7 cellular contexts compared by ENCODE assay signal in genomic region chr1:88701797-88702196, GRCh38. TPM values are rescaled to one million over a fixed set of nuclear protein-coding genes. Genes with fewer than 3 reads are reported as not detected.
DNase-seq lines count a peak whose midpoint lies in the region; ATAC-seq and TF ChIP-seq lines count a peak whose summit lies in the region.
"Not testable (repeated sequence)": the region's sequence is repeated elsewhere in the genome, so short reads cannot be mapped to it uniquely, and the experiment has no call there.

No MANE protein-coding gene starts in this region.

- intact Hi-C loops in activated B cell treated with CpG ODN at 0.5 μM for 24 hours (cut with micrococcal nuclease) = loop anchor here (1.0 to 5.0 kb wide), 3 partner anchors 8 to 44 kb away; partner anchors contain the start of gene PKN2
- intact Hi-C loops in right cardiac atrium (cut with DNase I) = not testable (repeated sequence)
- intact Hi-C loops in naive thymus-derived CD4-positive, alpha-beta T cell (cut with micrococcal nuclease) = loop anchor here in 1 of 2 donors (2.0 kb wide), 1 partner anchor 17 kb away; the partner anchor contains the start of gene PKN2

- not testable (repeated sequence) for H3K36me3 Mint-ChIP-seq in activated B cell treated with CpG ODN at 0.5 μM for 24 hours (ENCODE audit: low read depth)
- peaks cover 0 to 40% (median 19%) of the 10 kb centered on the region in 5 donors for H3K36me3 Mint-ChIP-seq in naive thymus-derived CD4-positive, alpha-beta T cell

- H3K9me3 Mint-ChIP-seq in activated B cell treated with CpG ODN at 0.5 μM for 24 hours; naive thymus-derived CD4-positive, alpha-beta T cell: not testable (repeated sequence)

- not testable (repeated sequence) for ATAC-seq in activated B cell treated with CpG ODN at 0.5 μM for 24 hours (ENCODE audit: low read depth); thoracic aorta (ENCODE audit: insufficient number of reproducible peaks, low FRiP score, low read depth)
- ATAC-seq in esophagus mucosa (peak; percentile 29), right cardiac atrium (peak in 1 of 2 donors; percentile 28)
- peak; percentile 52 for ATAC-seq in naive thymus-derived CD4-positive, alpha-beta T cell

- H3K27ac Mint-ChIP-seq in activated B cell treated with CpG ODN at 0.5 μM for 24 hours = peak overlapping the region; percentile 59
- H3K27ac Mint-ChIP-seq in naive thymus-derived CD4-positive, alpha-beta T cell = peak overlapping the region in 1 of 9 donors; percentile 19

- CTCF ChIA-PET in activated B cell treated with CpG ODN at 0.5 μM for 24 hours (lab: Charles Lee) = not testable (repeated sequence)
- CTCF ChIA-PET in naive thymus-derived CD4-positive, alpha-beta T cell (lab: Charles Lee) = interaction anchor here (0.6 kb wide), 1 partner anchor 1448 kb away, joined by 5 read pairs; no protein-coding TSS in a partner anchor

- POLR2A ChIA-PET in activated B cell treated with CpG ODN at 0.5 μM for 24 hours (lab: Charles Lee) = interaction anchor here (1.4 kb wide), 1 partner anchor 18 kb away, joined by 16 read pairs; the partner anchor contains the start of gene PKN2
- POLR2A ChIA-PET in naive thymus-derived CD4-positive, alpha-beta T cell (lab: Charles Lee) = interaction anchor here (0.6 kb wide), 1 partner anchor 51 kb away, joined by 3 read pairs; no protein-coding TSS in a partner anchor

- not testable (repeated sequence) for H3K4me1 ChIP-seq in right cardiac atrium (ENCODE audit: control insufficient read depth, insufficient read depth, low read length); naive thymus-derived CD4-positive, alpha-beta T cell (ENCODE audit: control insufficient read depth in 2 of 2, insufficient read depth in 2 of 2, low read length in 2 of 2)
- H3K4me1 ChIP-seq in thoracic aorta (ENCODE audit: control insufficient read depth in 1 of 2, low read depth in 2 of 2) = peaks cover 9 to 19% of the 10 kb centered on the region in 2 donors

- H3K4me1 Mint-ChIP-seq in activated B cell treated with CpG ODN at 0.5 μM for 24 hours = peaks cover 49% of the 10 kb centered on the region
- peaks cover 10 to 57% (median 48%) of the 10 kb centered on the region in 7 donors for H3K4me1 Mint-ChIP-seq in naive thymus-derived CD4-positive, alpha-beta T cell

- H3K36me3 ChIP-seq in naive thymus-derived CD4-positive, alpha-beta T cell (ENCODE audit: control insufficient read depth in 2 of 3, insufficient read depth in 3 of 3, low read length in 3 of 3); thoracic aorta: not testable (repeated sequence)

- H3K4me3 Mint-ChIP-seq in activated B cell treated with CpG ODN at 0.5 μM for 24 hours = not testable (repeated sequence)
- peak overlapping the region in 1 of 10 donors; percentile 14 for H3K4me3 Mint-ChIP-seq in naive thymus-derived CD4-positive, alpha-beta T cell

- H3K27me3 Mint-ChIP-seq in activated B cell treated with CpG ODN at 0.5 μM for 24 hours; naive thymus-derived CD4-positive, alpha-beta T cell: not testable (repeated sequence)

- 87% methylated on average over 5 of the region's 5 CpGs for WGBS in right cardiac atrium

- not testable (repeated sequence) for H3K27ac ChIP-seq in right cardiac atrium (ENCODE audit: low read length); naive thymus-derived CD4-positive, alpha-beta T cell (ENCODE audit: low read depth, low read length); thoracic aorta

- TF ChIP-seq CTCF in activated B cell treated with CpG ODN at 0.5 μM for 24 hours (IDR thresholded peaks at IDR 0.05); thoracic aorta (IDR thresholded peaks at IDR 0.05): not testable (repeated sequence)

- H3K27me3 ChIP-seq in right cardiac atrium (ENCODE audit: control insufficient read depth, insufficient read depth); naive thymus-derived CD4-positive, alpha-beta T cell (ENCODE audit: control insufficient read depth in 2 of 2, insufficient read depth in 2 of 2, low read length in 2 of 2); thoracic aorta (replicated peaks; ENCODE audit: insufficient read depth): not testable (repeated sequence)

- H3K4me3 ChIP-seq in right cardiac atrium (ENCODE audit: low read length); naive thymus-derived CD4-positive, alpha-beta T cell (ENCODE audit: low read length): not testable (repeated sequence)
- H3K4me3 ChIP-seq in thoracic aorta = peak overlapping the region; percentile 16

- H3K9me3 ChIP-seq in right cardiac atrium (ENCODE audit: control insufficient read depth, low read length); naive thymus-derived CD4-positive, alpha-beta T cell (ENCODE audit: control insufficient read depth in 2 of 3, low read length in 3 of 3); thoracic aorta: not testable (repeated sequence)

- DNase-seq in EL (peak; percentile 4), MV-4-11 (lab: John Stamatoyannopoulos, UW) (peak; percentile 33), right cardiac atrium (peak; percentile 21 to 71 (median 65))
- DNase-seq in activated B cell treated with CpG ODN at 0.5 μM for 24 hours; naive thymus-derived CD4-positive, alpha-beta T cell; thoracic aorta (ENCODE audit: low spot score): not testable (repeated sequence)

RNA-seq across cellular contexts. Expression of gene PKN2, which starts 17.7 kb away (rescaled TPM):
- total RNA-seq in activated B cell treated with CpG ODN at 0.5 μM for 24 hours (29.4 and 42.7 TPM in 2 replicates), esophagus mucosa (34.5 TPM), right cardiac atrium (10 to 100 TPM; 30.1 to 33.8 (median 31.7) TPM), thoracic aorta (10 to 100 TPM; 29.7 to 66.9 TPM)
- 9.8 TPM for polyA plus RNA-seq in right cardiac atrium
- total RNA-seq in naive thymus-derived CD4-positive, alpha-beta T cell = 10 to 100 TPM; 32.1 to 53.8 (median 46.9) TPM
- polyA plus RNA-seq in naive thymus-derived CD4-positive, alpha-beta T cell = 10 to 100 TPM in 1 of 2 donors, 1 to 10 TPM in 1; 9.0 to 10.2 TPM
